In genomic region chr1:2952992-2953391, GRCh38 we compare ENCODE assay signal across 15 cellular contexts.
A peak's percentile ranks its signal among the peaks of the same experiment; 100 is the strongest.
DNase-seq lines count a peak whose midpoint lies in the region; ATAC-seq and TF ChIP-seq lines count a peak whose summit lies in the region.
"Had no signal": no experiment of that assay in that cellular context is flagged by ENCODE, and none has a peak within 500 bp of the region (broad histone marks: within the 10 kb centered on the region; RNA-seq: fewer than 3 reads in every experiment).

No MANE protein-coding gene starts in this region.

- POLR2A ChIA-PET in activated B cell treated with CpG ODN at 0.5 μM for 24 hours (lab: Charles Lee), result no interaction called here

- H4K20me1 ChIP-seq in BLaER1 treated with 17β-estradiol and CSF1 and Interleukin-3, amounts not matched to agents 10 nM and 100 nM, result peaks cover 0 to 11% (median 0%) of the 10 kb centered on the region in 11 experiments; a peak in 2 of 22 replicates

- TF ChIP-seq CTCF in activated B cell treated with CpG ODN at 0.5 μM for 24 hours (IDR thresholded peaks at IDR 0.05) (no peak), upper lobe of right lung (IDR thresholded peaks at IDR 0.05) (no peak)

- CTCF ChIA-PET in activated B cell treated with CpG ODN at 0.5 μM for 24 hours (lab: Charles Lee), result no interaction called here

- H3K27ac ChIP-seq in BLaER1 treated with 17β-estradiol and CSF1 and Interleukin-3, amounts not matched to agents 10 nM and 100 nM, result peak overlapping the region in 6 of 11 experiments; percentile 11 to 63 (median 39); a peak in 10 of 22 replicates
- no peak overlapping the region for H3K27ac ChIP-seq in upper lobe of right lung

- H3K4me3 Mint-ChIP-seq in activated B cell treated with CpG ODN at 0.5 μM for 24 hours, result peak overlapping the region; percentile 24
- H3K4me3 Mint-ChIP-seq: CD14-positive monocyte; CD8-positive, alpha-beta T cell had no signal

- peak overlapping the region; percentile 88 for H3K27ac Mint-ChIP-seq in activated B cell treated with CpG ODN at 0.5 μM for 24 hours
- H3K27ac Mint-ChIP-seq: CD8-positive, alpha-beta T cell had no signal

- no peaks in the 10 kb centered on the region for H3K27me3 Mint-ChIP-seq in activated B cell treated with CpG ODN at 0.5 μM for 24 hours

- peaks cover 51 to 65% (median 58%) of the 10 kb centered on the region in 11 experiments for H3K9me3 ChIP-seq in BLaER1 treated with 17β-estradiol and CSF1 and Interleukin-3, amounts not matched to agents 10 nM and 100 nM (replicated peaks in 1 of 11)
- no peaks in the 10 kb centered on the region for H3K9me3 ChIP-seq in upper lobe of right lung
- H3K9me3 ChIP-seq: BE2C had no signal

- peaks cover 28% of the 10 kb centered on the region for H3K9me3 Mint-ChIP-seq in activated B cell treated with CpG ODN at 0.5 μM for 24 hours

- intact Hi-C loops in activated B cell treated with CpG ODN at 0.5 μM for 24 hours (cut with micrococcal nuclease) (no loop called here), posterior vena cava (cut with DNase I) (no loop called here), upper lobe of right lung (cut with DNase I) (no loop called here)

- no peak for DNase-seq in activated B cell treated with CpG ODN at 0.5 μM for 24 hours
- peak; percentile 8 for DNase-seq in posterior vena cava (ENCODE audit: low spot score)
- DNase-seq in upper lobe of right lung, result peak; percentile 34
- no peak for DNase-seq in NCI-H82 treated with DMSO at 0.1 percent for 48 hours (lab: John Stamatoyannopoulos, UW; ENCODE audit: unreplicated experiment)
- no peak for DNase-seq in central memory CD4-positive, alpha-beta T cell
- no peak for DNase-seq in cerebellum (ENCODE audit: low spot score)
- DNase-seq: BE2C; CD8-positive, alpha-beta T cell; COR-L47; DMS153; DMS79 treated with DMSO at 0.1 percent for 48 hours; GDM1 had no signal

- peaks cover 5 to 19% (median 14%) of the 10 kb centered on the region in 11 experiments; a peak in 16 of 22 replicates for H3K27me3 ChIP-seq in BLaER1 treated with 17β-estradiol and CSF1 and Interleukin-3, amounts not matched to agents 10 nM and 100 nM
- peaks cover 14% of the 10 kb centered on the region for H3K27me3 ChIP-seq in upper lobe of right lung

- no peaks in the 10 kb centered on the region; a peak in 1 of 22 replicates for H3K36me3 ChIP-seq in BLaER1 treated with 17β-estradiol and CSF1 and Interleukin-3, amounts not matched to agents 10 nM and 100 nM
- no peaks in the 10 kb centered on the region for H3K36me3 ChIP-seq in upper lobe of right lung
- H3K36me3 ChIP-seq: BE2C, HAP-1 had no signal

- no peak overlapping the region for H3K9ac ChIP-seq in BLaER1 treated with 17β-estradiol and CSF1 and Interleukin-3, amounts not matched to agents 10 nM and 100 nM

- H3K4me1 ChIP-seq in BLaER1 treated with 17β-estradiol and CSF1 and Interleukin-3, amounts not matched to agents 10 nM and 100 nM, result peaks cover 24 to 84% (median 53%) of the 10 kb centered on the region in 10 experiments
- H3K4me1 ChIP-seq in upper lobe of right lung, result no peaks in the 10 kb centered on the region
- H3K4me1 ChIP-seq: BE2C, HAP-1 had no signal

- H3K36me3 Mint-ChIP-seq in activated B cell treated with CpG ODN at 0.5 μM for 24 hours (ENCODE audit: low read depth), result peaks cover 17% of the 10 kb centered on the region
- H3K36me3 Mint-ChIP-seq: CD8-positive, alpha-beta T cell had no signal

- no peak overlapping the region; a peak in 1 of 20 replicates for H3K4me3 ChIP-seq in BLaER1 treated with 17β-estradiol and CSF1 and Interleukin-3, amounts not matched to agents 10 nM and 100 nM
- H3K4me3 ChIP-seq in upper lobe of right lung, result no peak overlapping the region
- H3K4me3 ChIP-seq: HAP-1 had no signal

- H3K4me2 ChIP-seq in BLaER1 treated with 17β-estradiol and CSF1 and Interleukin-3, amounts not matched to agents 10 nM and 100 nM, result peak overlapping the region in 6 of 11 experiments; percentile 6 to 64 (median 22); a peak in 9 of 22 replicates

- ATAC-seq in activated B cell treated with CpG ODN at 0.5 μM for 24 hours (ENCODE audit: low read depth) (no peak), upper lobe of right lung (no peak)
- ATAC-seq: CD8-positive, alpha-beta T cell had no signal

- peaks cover 74% of the 10 kb centered on the region for H3K4me1 Mint-ChIP-seq in activated B cell treated with CpG ODN at 0.5 μM for 24 hours

Comparison
In these comparisons a context has a peak if more than half of its experiments do, and no peak if none do; other contexts are left out.
1. DNase-seq: peak in posterior vena cava (single experiment) and upper lobe of right lung (single experiment); none in activated B cell treated with CpG ODN at 0.5 μM for 24 hours (single experiment), NCI-H82 treated with DMSO at 0.1 percent for 48 hours (single experiment), central memory CD4-positive, alpha-beta T cell (single experiment) and cerebellum (single experiment).